Comparison of ENCODE assay signal across 10 cellular contexts in genomic region chr12:53538209-53538689, GRCh38. TPM values are rescaled to one million over a fixed set of nuclear protein-coding genes. Genes with fewer than 3 reads are reported as not detected.
A peak's percentile ranks its signal among the peaks of the same experiment; 100 is the strongest.
DNase-seq lines count a peak whose midpoint lies in the region; ATAC-seq and TF ChIP-seq lines count a peak whose summit lies in the region.
"Had no signal": no experiment of that assay in that cellular context is flagged by ENCODE, and none has a peak within 500 bp of the region (broad histone marks: within the 10 kb centered on the region; RNA-seq: fewer than 3 reads in every experiment).

No MANE protein-coding gene starts in this region.

- no peak overlapping the region for H3K27ac Mint-ChIP-seq in stimulated activated memory B cell treated with anti-CD40 and anti-IgM and Interleukin-4, amounts not matched to agents 10 μg/mL and 1 μg/mL and 100 μg/mL, for 72 hours
- H3K27ac Mint-ChIP-seq: naive B cell had no signal

- TF ChIP-seq CTCF in smooth muscle cell (IDR thresholded peaks at IDR 0.05; ENCODE audit: borderline replicate concordance, insufficient read depth, poor library complexity, severe bottlenecking) (no peak), psoas muscle (IDR thresholded peaks at IDR 0.05) (no peak)

- no peaks in the 10 kb centered on the region for H3K4me1 ChIP-seq in smooth muscle cell (ENCODE audit: low read depth)
- H3K4me1 ChIP-seq in psoas muscle = no peaks in the 10 kb centered on the region

- H3K36me3 ChIP-seq in smooth muscle cell (ENCODE audit: low read depth) = peaks cover 18% of the 10 kb centered on the region
- peaks cover 9 to 100% of the 10 kb centered on the region in 2 donors for H3K36me3 ChIP-seq in psoas muscle (ENCODE audit: insufficient read depth in 1 of 2, low read depth in 1 of 2)

- WGBS in smooth muscle cell (ENCODE audit: low lambda C conversion rate) = 10% methylated on average over 1 of the region's 1 CpG
- 13 to 22% (median 17%) methylated on average over 1 of the region's 1 CpG for WGBS in psoas muscle, 3 donors

- H3K4me3 Mint-ChIP-seq in stimulated activated memory B cell treated with anti-CD40 and anti-IgM and Interleukin-4, amounts not matched to agents 10 μg/mL and 1 μg/mL and 100 μg/mL, for 72 hours = no peak overlapping the region
- H3K4me3 Mint-ChIP-seq: naive B cell had no signal

- peak overlapping the region; percentile 25 for H3K27ac ChIP-seq in smooth muscle cell (ENCODE audit: low read depth)
- no peak overlapping the region for H3K27ac ChIP-seq in psoas muscle

- H3F3A ChIP-seq in smooth muscle cell (ENCODE audit: low read depth) = no peaks in the 10 kb centered on the region

- no peak overlapping the region for H3K9ac ChIP-seq in smooth muscle cell (ENCODE audit: low read depth)

- no peaks in the 10 kb centered on the region for H3K4me1 Mint-ChIP-seq in stimulated activated memory B cell treated with anti-CD40 and anti-IgM and Interleukin-4, amounts not matched to agents 10 μg/mL and 1 μg/mL and 100 μg/mL, for 72 hours

- intact Hi-C loops in psoas muscle (cut with DNase I) = no loop called here

- no peaks in the 10 kb centered on the region for H4K20me1 ChIP-seq in smooth muscle cell (ENCODE audit: low read depth)

- no peaks in the 10 kb centered on the region for H3K27me3 Mint-ChIP-seq in stimulated activated memory B cell treated with anti-CD40 and anti-IgM and Interleukin-4, amounts not matched to agents 10 μg/mL and 1 μg/mL and 100 μg/mL, for 72 hours
- H3K27me3 Mint-ChIP-seq: naive B cell had no signal

- DNase-seq in HPDE6-E6E7 (ENCODE audit: extremely low spot score) (peak; percentile 36), OCI-M1 (lab: John Stamatoyannopoulos, UW) (peak; percentile 80), foreskin melanocyte (peak; percentile 76), smooth muscle cell (lab: John Stamatoyannopoulos, UW; ENCODE audit: unreplicated experiment) (no peak), psoas muscle (no peak)
- DNase-seq: naive B cell had no signal

- no peaks in the 10 kb centered on the region for H3K27me3 ChIP-seq in smooth muscle cell (ENCODE audit: low read depth)
- no peaks in the 10 kb centered on the region for H3K27me3 ChIP-seq in psoas muscle (ENCODE audit: insufficient read depth in 3 of 3, low read length in 2 of 3)

- H3K79me2 ChIP-seq in smooth muscle cell (ENCODE audit: low read depth) = no peaks in the 10 kb centered on the region

- peaks cover 46% of the 10 kb centered on the region for H3K36me3 Mint-ChIP-seq in stimulated activated memory B cell treated with anti-CD40 and anti-IgM and Interleukin-4, amounts not matched to agents 10 μg/mL and 1 μg/mL and 100 μg/mL, for 72 hours

- no peak overlapping the region for H3K4me2 ChIP-seq in smooth muscle cell

- H3K9me3 ChIP-seq in smooth muscle cell (replicated peaks; ENCODE audit: low read depth) (no peaks in the 10 kb centered on the region), psoas muscle (no peaks in the 10 kb centered on the region)

- no peaks in the 10 kb centered on the region for H3K9me3 Mint-ChIP-seq in stimulated activated memory B cell treated with anti-CD40 and anti-IgM and Interleukin-4, amounts not matched to agents 10 μg/mL and 1 μg/mL and 100 μg/mL, for 72 hours
- H3K9me3 Mint-ChIP-seq: naive B cell had no signal

- H3K4me3 ChIP-seq in smooth muscle cell (no peak overlapping the region), psoas muscle (no peak overlapping the region)

- ATAC-seq in HG03571 (IDR thresholded peaks at IDR 0.05; ENCODE audit: unreplicated experiment) (no peak), psoas muscle (no peak), GM21526 (IDR thresholded peaks at IDR 0.05; ENCODE audit: low FRiP score, unreplicated experiment) (no peak)
- ATAC-seq in stimulated activated memory B cell treated with anti-CD40 and anti-IgM and Interleukin-4, amounts not matched to agents 10 μg/mL and 1 μg/mL and 100 μg/mL, for 72 hours = no peak

- no peak overlapping the region for H2AFZ ChIP-seq in smooth muscle cell (ENCODE audit: low read depth)

RNA-seq across cellular contexts. Expression of gene NPFF, which starts 31.0 kb away (rescaled TPM):
- total RNA-seq in smooth muscle cell = not detected in 2 replicates
- polyA plus RNA-seq in smooth muscle cell = 0.38 and 2.6 TPM in 2 replicates
- total RNA-seq in psoas muscle = not detected
- polyA plus RNA-seq in psoas muscle = not detected
- total RNA-seq: LHCN-M2 had no signal

RNA-seq across cellular contexts. Expression of gene TARBP2, which starts 37.2 kb away (rescaled TPM):
- total RNA-seq in smooth muscle cell (21.3 and 31.8 TPM in 2 replicates), psoas muscle (10 to 100 TPM in 2 of 4 donors, 1 to 10 TPM in 2; 7.6 to 10.8 (median 10.4) TPM)
- polyA plus RNA-seq in smooth muscle cell (47.5 and 60.3 TPM in 2 replicates), psoas muscle (10 to 100 TPM; 10.2 to 23.3 (median 21.2) TPM)

RNA-seq across cellular contexts. Expression of gene MAP3K12, which starts 39.0 kb away (rescaled TPM):
- total RNA-seq in smooth muscle cell (11.9 and 34.6 TPM in 2 replicates), psoas muscle (1 to 10 TPM; 1.9 to 2.9 (median 2.3) TPM)
- polyA plus RNA-seq in smooth muscle cell (15.1 and 25.3 TPM in 2 replicates), psoas muscle (1 to 10 TPM; 2.3 to 3.1 (median 3.0) TPM)

Comparison
In these comparisons a context has a peak if more than half of its experiments do, and no peak if none do; other contexts are left out.
1. DNase-seq: peak in HPDE6-E6E7 (single experiment), OCI-M1 (single experiment) and foreskin melanocyte (single experiment); none in smooth muscle cell (single experiment) and psoas muscle (0 of 2).